19 cellular contexts compared by ENCODE assay signal in the genomic region with DNA sequence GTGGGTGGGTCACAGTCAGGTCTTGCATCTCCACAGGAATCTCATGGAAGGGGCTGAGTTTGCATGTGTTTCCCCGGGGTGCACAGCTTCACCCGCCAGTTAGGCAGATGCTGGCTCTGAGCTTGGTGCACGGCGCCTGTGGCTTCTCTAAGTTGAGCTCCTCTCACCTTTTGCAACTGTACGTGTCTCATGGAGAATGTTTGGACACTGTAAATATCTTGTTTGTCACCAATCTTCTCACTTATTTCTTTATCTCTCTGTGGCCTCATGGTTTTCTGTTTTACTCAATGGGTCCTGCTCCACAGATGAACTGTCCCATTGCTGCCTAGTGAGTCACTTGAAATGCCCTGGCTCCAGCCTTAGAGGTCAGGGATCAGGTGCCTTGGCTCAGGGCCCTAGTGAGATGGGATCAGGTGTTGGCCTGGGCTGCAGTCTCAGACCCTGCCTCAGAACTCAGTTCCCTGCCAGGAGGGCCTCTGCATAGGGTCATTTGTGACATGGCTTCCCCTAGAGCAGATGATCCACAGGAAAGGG.
DNase-seq lines count a peak whose midpoint lies in the region; ATAC-seq and TF ChIP-seq lines count a peak whose summit lies in the region.
"Had no signal": no experiment of that assay in that cellular context is flagged by ENCODE, and none has a peak within 500 bp of the region (broad histone marks: within the 10 kb centered on the region; RNA-seq: fewer than 3 reads in every experiment).

No MANE protein-coding gene starts in this region.

- no peak overlapping the region for H4K91ac ChIP-seq in neuronal stem cell (ENCODE audit: low read depth, low read length, poor library complexity)

- WGBS in body of pancreas, 2 donors: 79 to 82% methylated on average over 4 to 5 of the region's 5 CpGs
- no CpG with 5 or more reads among the region's 5 CpGs for WGBS in neuronal stem cell (ENCODE audit: extremely low coverage in 2 of 2, insufficient read length in 2 of 2, insufficient replicate concordance in 1 of 2), 2 donors

- no peak overlapping the region for H3K14ac ChIP-seq in neuronal stem cell (ENCODE audit: low read length)

- no peaks in the 10 kb centered on the region for H4K20me1 ChIP-seq in BLaER1

- H2AK5ac ChIP-seq in neuronal stem cell (ENCODE audit: low read depth, low read length): no peak overlapping the region

- H3K23ac ChIP-seq in neuronal stem cell (ENCODE audit: low read depth, low read length, poor library complexity): peak overlapping the region; percentile 59

- H2AFZ ChIP-seq in neuronal stem cell (ENCODE audit: low read length): no peak overlapping the region

- H3K36me3 ChIP-seq in BLaER1: peaks cover 33% of the 10 kb centered on the region; the same call in 1 of the 2 replicates
- H3K36me3 ChIP-seq in HEK293 (ENCODE audit: control insufficient read depth in 2 of 2, insufficient read depth in 1 of 2, low read length in 2 of 2): peaks cover 0 to 21% of the 10 kb centered on the region in 2 experiments; a peak in 1 of 3 replicates
- peaks cover 0 to 2% of the 10 kb centered on the region in 2 donors for H3K36me3 ChIP-seq in body of pancreas (replicated peaks in 1 of 2; ENCODE audit: insufficient read depth in 1 of 2, low read depth in 2 of 2)
- peaks cover 0 to 9% of the 10 kb centered on the region in 2 donors for H3K36me3 ChIP-seq in neuronal stem cell (replicated peaks in 1 of 2; ENCODE audit: control insufficient read depth in 2 of 2, insufficient read depth in 2 of 2, low read length in 2 of 2)

- TF ChIP-seq POLR2A in body of pancreas (IDR thresholded peaks at IDR 0.05): no peak

- H2BK15ac ChIP-seq in neuronal stem cell (ENCODE audit: low read length): no peak overlapping the region

- no peak overlapping the region for H2BK12ac ChIP-seq in neuronal stem cell (ENCODE audit: low read length)

- peak overlapping the region; percentile 94 for H3K4me2 ChIP-seq in BLaER1
- no peak overlapping the region for H3K4me2 ChIP-seq in neuronal stem cell (ENCODE audit: insufficient read depth, low read length, poor library complexity, severe bottlenecking)

- no peak overlapping the region for H2BK120ac ChIP-seq in neuronal stem cell (ENCODE audit: low read depth, low read length)

- POLR2A ChIA-PET in HEK293 (lab: Yijun Ruan, JAX): no interaction called here

- H2BK5ac ChIP-seq in neuronal stem cell (ENCODE audit: low read length): no peak overlapping the region

- H3K9ac ChIP-seq in BLaER1 (peak overlapping the region; percentile 48; the same call in 1 of the 2 replicates), neuronal stem cell (ENCODE audit: low read depth, low read length, poor library complexity) (no peak overlapping the region)

- intact Hi-C loops in body of pancreas (cut with DNase I) (no loop called here), posterior cingulate gyrus (cut with DNase I) (no loop called here)

- H3K4me1 ChIP-seq in BLaER1 (peaks cover 45% of the 10 kb centered on the region), HEK293 (ENCODE audit: control insufficient read depth, insufficient read depth, low read length) (no peaks in the 10 kb centered on the region), body of pancreas (peaks cover 23% of the 10 kb centered on the region), neuronal stem cell (ENCODE audit: control insufficient read depth in 2 of 2, insufficient read depth in 1 of 2, low read depth in 1 of 2, low read length in 2 of 2) (peaks cover 11 to 16% of the 10 kb centered on the region in 2 donors)

- H3K27me3 ChIP-seq in BLaER1: no peaks in the 10 kb centered on the region
- H3K27me3 ChIP-seq in body of pancreas: no peaks in the 10 kb centered on the region
- peaks cover 0 to 2% (median 0%) of the 10 kb centered on the region in 3 experiments for H3K27me3 ChIP-seq in neuronal stem cell (ENCODE audit: control insufficient read depth in 3 of 3, insufficient read depth in 3 of 3, low read depth in 1 of 3, low read length in 3 of 3)

- H4K8ac ChIP-seq in neuronal stem cell (ENCODE audit: low read depth, low read length): no peak overlapping the region

- H3K4me3 ChIP-seq in BLaER1: no peak overlapping the region
- no peak overlapping the region for H3K4me3 ChIP-seq in HEK293 (ENCODE audit: low read depth, low read length)
- no peak overlapping the region for H3K4me3 ChIP-seq in body of pancreas
- H3K4me3 ChIP-seq in neuronal stem cell (ENCODE audit: low read length in 2 of 2): no peak overlapping the region
- H3K4me3 ChIP-seq: K562 had no signal

- H3K27ac ChIP-seq in BLaER1 (peak overlapping the region; percentile 77), HEK293 (ENCODE audit: extremely low read depth, low read depth, low read length) (no peak overlapping the region), body of pancreas (peak overlapping the region in 3 of 4 donors; percentile 32 to 74 (median 73)), neuronal stem cell (replicated peaks; ENCODE audit: low read length) (no peak overlapping the region)
- H3K27ac ChIP-seq: C4-2B had no signal

- no peak for TF ChIP-seq CTCF in HEK293 (tag by site-specific recombination; IDR thresholded peaks at IDR 0.05)
- no peak for TF ChIP-seq CTCF in body of pancreas (IDR thresholded peaks at IDR 0.05)

- peak in 1 of 4 donors; percentile 9 for DNase-seq in body of pancreas
- no peak for DNase-seq in neuronal stem cell (ENCODE audit: low spot score)
- no peak for DNase-seq in posterior cingulate gyrus
- DNase-seq: EL; H9; NCI-H1048; NCI-H1436 treated with DMSO at 0.1 percent for 48 hours; NCI-H2029 treated with DMSO at 0.1 percent for 48 hours; NCI-H2171 treated with DMSO at 0.1 percent for 48 hours; NCI-H446 treated with DMSO at 0.1 percent for 48 hours; NK-92 treated with Interleukin-12 subunit alpha and Interleukin-12 subunit beta, amount 100 ng/mL, for 24 hours; PC-3 had no signal

- no peaks in the 10 kb centered on the region for H3K79me1 ChIP-seq in neuronal stem cell (ENCODE audit: low read depth, low read length)

- H3K4ac ChIP-seq in neuronal stem cell (ENCODE audit: low read length): no peak overlapping the region

- ATAC-seq in body of pancreas (no peak), GM19395 (IDR thresholded peaks at IDR 0.05; ENCODE audit: unreplicated experiment) (no peak), HG02678 (IDR thresholded peaks at IDR 0.05; ENCODE audit: unreplicated experiment) (no peak), GM18498 (IDR thresholded peaks at IDR 0.05; ENCODE audit: unreplicated experiment) (no peak)
- ATAC-seq: K562, PC-3 had no signal

- no peak overlapping the region for H3K18ac ChIP-seq in neuronal stem cell (ENCODE audit: low read length)

- CTCF ChIA-PET in HEK293 (lab: Yijun Ruan, JAX): interaction anchor here (0.7 kb wide), 1 partner anchor 208 kb away, joined by 3 read pairs; no protein-coding TSS in a partner anchor

- H3K9me3 ChIP-seq in BLaER1 (no peaks in the 10 kb centered on the region), HEK293 (ENCODE audit: control insufficient read depth, insufficient read depth, low read depth, low read length) (no peaks in the 10 kb centered on the region), body of pancreas (no peaks in the 10 kb centered on the region), neuronal stem cell (replicated peaks in 1 of 2; ENCODE audit: control insufficient read depth in 2 of 2, insufficient read depth in 1 of 2, low read depth in 1 of 2, low read length in 2 of 2) (no peaks in the 10 kb centered on the region)

TF ChIP-seq in HEK293, 187 proteins besides CTCF, POLR2A, EP300 and RAD21:
- TF ChIP-seq ZNF555 (tag by site-specific recombination; conservative IDR thresholded peaks at IDR 0.05) (no peak), ZNF311 (tag by site-specific recombination; IDR thresholded peaks at IDR 0.05; ENCODE audit: borderline replicate concordance) (no peak), TCF7L2 (IDR thresholded peaks at IDR 0.05; ENCODE audit: borderline replicate concordance, low read depth, low read length) (no peak), ZIC2 (tag by site-specific recombination; IDR thresholded peaks at IDR 0.05) (0 out of 2 replicates have a peak, but pooled peaks have one; percentile 24), ZNF221 (tag by site-specific recombination; IDR thresholded peaks at IDR 0.05; ENCODE audit: borderline replicate concordance) (no peak), ZNF830 (tag by site-specific recombination; IDR thresholded peaks at IDR 0.05; ENCODE audit: low read depth) (no peak)

Comparison
In these comparisons a context has a peak if more than half of its experiments do, and no peak if none do; other contexts are left out.
1. H3K27ac ChIP-seq: peak in BLaER1 (single experiment) and body of pancreas (3 of 4); none in HEK293 (single experiment) and neuronal stem cell (single experiment).